ENCODE assay signal across 9 cellular contexts in genomic region chr19:42113641-42114348, GRCh38. TPM values are rescaled to one million over a fixed set of nuclear protein-coding genes. Genes with fewer than 3 reads are reported as not detected.
A peak's percentile ranks its signal among the peaks of the same experiment; 100 is the strongest.
DNase-seq lines count a peak whose midpoint lies in the region; ATAC-seq and TF ChIP-seq lines count a peak whose summit lies in the region.
"Had no signal": no experiment of that assay in that cellular context is flagged by ENCODE, and none has a peak within 500 bp of the region (broad histone marks: within the 10 kb centered on the region; RNA-seq: fewer than 3 reads in every experiment).

No MANE protein-coding gene starts in this region.

- DNase-seq in COLO668 (lab: John Stamatoyannopoulos, UW; ENCODE audit: unreplicated experiment) (peak; percentile 42), HS-5 (ENCODE audit: low read depth) (peak; percentile 98), SK-N-DZ (ENCODE audit: low spot score) (peak; percentile 92), Caco-2 (no peak)
- DNase-seq in stimulated activated naive CD8-positive, alpha-beta T cell treated with anti-CD3 and anti-CD28 coated beads, Interleukin-15, amount 100 ng/mL, for 72 hours, result no peak
- DNase-seq in activated CD4-positive, alpha-beta T cell treated with anti-CD3 and anti-CD28 coated beads, Interleukin-2, amount 50 U/mL, for 48 hours, result no peak

- ATAC-seq in GM19035 (IDR thresholded peaks at IDR 0.05; ENCODE audit: unreplicated experiment) (peak; percentile 44), gastroesophageal sphincter (peak; percentile 84)
- ATAC-seq in stimulated activated naive CD8-positive, alpha-beta T cell treated with anti-CD3 and anti-CD28 coated beads, Interleukin-15, amount 100 ng/mL, for 72 hours, result peak; percentile 33

- no peaks in the 10 kb centered on the region for H3K36me3 Mint-ChIP-seq in Caco-2 (ENCODE audit: insufficient read depth, unreplicated experiment)

- H3K36me3 ChIP-seq in gastroesophageal sphincter (no peaks in the 10 kb centered on the region), Caco-2 (ENCODE audit: control insufficient read depth, insufficient read depth, low read length) (no peaks in the 10 kb centered on the region)

- H3K4me3 Mint-ChIP-seq in stimulated activated naive CD8-positive, alpha-beta T cell treated with anti-CD3 and anti-CD28 coated beads, Interleukin-15, amount 100 ng/mL, for 72 hours, result peak overlapping the region; percentile 17 to 24
- H3K4me3 Mint-ChIP-seq in Caco-2 (ENCODE audit: unreplicated experiment), result no peak overlapping the region
- H3K4me3 Mint-ChIP-seq: T-helper 1 cell treated with Interleukin-12 subunit alpha and Interleukin-12 subunit beta and Interleukin-4 antibody, amounts not matched to agents 30 μg/mL and 1 μg/mL, for 36 hours had no signal

- peaks cover 0 to 14% (median 3%) of the 10 kb centered on the region in 3 donors for H3K4me1 ChIP-seq in gastroesophageal sphincter
- H3K4me1 ChIP-seq in Caco-2, result no peaks in the 10 kb centered on the region; the same call in 1 of the 2 replicates

- no peaks in the 10 kb centered on the region for H3K27me3 Mint-ChIP-seq in stimulated activated naive CD8-positive, alpha-beta T cell treated with anti-CD3 and anti-CD28 coated beads, Interleukin-15, amount 100 ng/mL, for 72 hours
- peaks cover 3% of the 10 kb centered on the region for H3K27me3 Mint-ChIP-seq in Caco-2 (ENCODE audit: insufficient read depth, unreplicated experiment)

- peak overlapping the region; percentile 84 to 91 for H3K27ac Mint-ChIP-seq in stimulated activated naive CD8-positive, alpha-beta T cell treated with anti-CD3 and anti-CD28 coated beads, Interleukin-15, amount 100 ng/mL, for 72 hours
- no peak overlapping the region for H3K27ac Mint-ChIP-seq in Caco-2 (ENCODE audit: unreplicated experiment)
- H3K27ac Mint-ChIP-seq: T-helper 1 cell treated with Interleukin-12 subunit alpha and Interleukin-12 subunit beta and Interleukin-4 antibody, amounts not matched to agents 30 μg/mL and 1 μg/mL, for 36 hours had no signal

- H3K9me3 ChIP-seq in gastroesophageal sphincter, result no peaks in the 10 kb centered on the region
- H3K9me3 ChIP-seq in Caco-2, result no peaks in the 10 kb centered on the region

- no TSS peak for BruUV-seq in Caco-2 (replicated peaks; lab: Mats Ljungman, UMichigan)

- H3K27me3 ChIP-seq in gastroesophageal sphincter (peaks cover 12% of the 10 kb centered on the region), Caco-2 (replicated peaks; ENCODE audit: control insufficient read depth, insufficient read depth, low read length) (no peaks in the 10 kb centered on the region; the same call in 1 of the 2 replicates)

- 33 to 37% methylated on average over 6 to 9 of the region's 10 CpGs for WGBS in gastroesophageal sphincter (ENCODE audit: low coverage in 1 of 2), 2 donors

- no peak for TF ChIP-seq EP300 in gastroesophageal sphincter (IDR thresholded peaks at IDR 0.05)

- peak overlapping the region in 2 of 4 donors; percentile 52 to 72 for H3K27ac ChIP-seq in gastroesophageal sphincter

- no peak for TF ChIP-seq POLR2A in gastroesophageal sphincter (IDR thresholded peaks at IDR 0.05)

- no peak for TF ChIP-seq CTCF in gastroesophageal sphincter (IDR thresholded peaks at IDR 0.05)
- TF ChIP-seq CTCF in Caco-2 (IDR thresholded peaks at IDR 0.05; ENCODE audit: insufficient read depth in 1 of 2, low read depth in 1 of 2, low read length in 1 of 2, severe bottlenecking in 1 of 2, unreplicated experiment in 1 of 2), result no peak

- CTCF ChIA-PET in Caco-2 (lab: Charles Lee), result interaction anchor here (0.6 kb wide), 1 partner anchor 1915 kb away, joined by 7 read pairs; no protein-coding TSS in a partner anchor

- POLR2A ChIA-PET in Caco-2 (lab: Charles Lee), result interaction anchor here (0.6 kb wide), 1 partner anchor 9 kb away, joined by 3 read pairs; no protein-coding TSS in a partner anchor

- H3K4me3 ChIP-seq in gastroesophageal sphincter (no peak overlapping the region), Caco-2 (ENCODE audit: low read depth, low read length) (no peak overlapping the region)

- peaks cover 71% of the 10 kb centered on the region for H3K4me1 Mint-ChIP-seq in stimulated activated naive CD8-positive, alpha-beta T cell treated with anti-CD3 and anti-CD28 coated beads, Interleukin-15, amount 100 ng/mL, for 72 hours
- H3K4me1 Mint-ChIP-seq in Caco-2 (ENCODE audit: low read depth, unreplicated experiment), result no peaks in the 10 kb centered on the region

- no peaks in the 10 kb centered on the region for H3K9me3 Mint-ChIP-seq in stimulated activated naive CD8-positive, alpha-beta T cell treated with anti-CD3 and anti-CD28 coated beads, Interleukin-15, amount 100 ng/mL, for 72 hours
- no peaks in the 10 kb centered on the region for H3K9me3 Mint-ChIP-seq in Caco-2 (ENCODE audit: unreplicated experiment)
- H3K9me3 Mint-ChIP-seq: T-helper 1 cell treated with Interleukin-12 subunit alpha and Interleukin-12 subunit beta and Interleukin-4 antibody, amounts not matched to agents 30 μg/mL and 1 μg/mL, for 36 hours had no signal

- intact Hi-C loops in Caco-2 (cut with micrococcal nuclease; ENCODE audit: unreplicated experiment), result no loop called here

RNA-seq across cellular contexts. Expression of gene POU2F2, which starts 18.5 kb away (rescaled TPM):
- polyA plus RNA-seq in SK-N-DZ (2014; cell fraction: cytosol; rRNA removed), result 7.5 and 9.4 TPM in 2 replicates
- 11.8 and 35.8 TPM in 2 replicates for polyA plus RNA-seq in SK-N-DZ (2014; cell fraction: nucleus; rRNA removed)
- total RNA-seq in gastroesophageal sphincter (1 to 10 TPM in 3 of 4 donors, under 1 TPM in 1; 0.93 to 1.8 (median 1.5) TPM), Caco-2 (2022) (0.95 and 1.5 TPM in 2 replicates)

RNA-seq across cellular contexts. Expression of gene ZNF574, which starts 37.8 kb away (rescaled TPM):
- 15.1 and 16.2 TPM in 2 replicates for polyA plus RNA-seq in SK-N-DZ (2014; cell fraction: cytosol; rRNA removed)
- polyA plus RNA-seq in SK-N-DZ (2014; cell fraction: nucleus; rRNA removed), result 10.9 and 12.3 TPM in 2 replicates
- 10 to 100 TPM; 14.4 to 25.3 (median 17.1) TPM for total RNA-seq in gastroesophageal sphincter
- 22.4 and 22.7 TPM in 2 replicates for total RNA-seq in Caco-2 (2022)

RNA-seq across cellular contexts. Expression of gene GRIK5, which starts 43.8 kb away (rescaled TPM):
- polyA plus RNA-seq in SK-N-DZ (2014; cell fraction: cytosol; rRNA removed), result 11.5 and 14.1 TPM in 2 replicates
- polyA plus RNA-seq in SK-N-DZ (2014; cell fraction: nucleus; rRNA removed), result 16.0 and 32.3 TPM in 2 replicates
- total RNA-seq in gastroesophageal sphincter, result 10 to 100 TPM in 3 of 4 donors, 1 to 10 TPM in 1; 7.0 to 23.4 (median 12.3) TPM
- total RNA-seq in Caco-2 (2022), result 0.30 and 0.48 TPM in 2 replicates

Comparison
In these comparisons a context has a peak if more than half of its experiments do, and no peak if none do; other contexts are left out.
1. DNase-seq: peak in COLO668 (single experiment), HS-5 (single experiment) and SK-N-DZ (single experiment); none in stimulated activated naive CD8-positive, alpha-beta T cell treated with anti-CD3 and anti-CD28 coated beads, Interleukin-15, amount 100 ng/mL, for 72 hours (0 of 2), activated CD4-positive, alpha-beta T cell treated with anti-CD3 and anti-CD28 coated beads, Interleukin-2, amount 50 U/mL, for 48 hours (0 of 2) and Caco-2 (0 of 2).
2. ATAC-seq: peak in every context shown above with its lines; median percentile 84 in gastroesophageal sphincter; 44 in GM19035; 33 in stimulated activated naive CD8-positive, alpha-beta T cell treated with anti-CD3 and anti-CD28 coated beads, Interleukin-15, amount 100 ng/mL, for 72 hours.